13 cellular contexts compared by ENCODE assay signal in genomic region chr2:226903179-226903578, GRCh38.
DNase-seq lines count a peak whose midpoint lies in the region; ATAC-seq lines count a peak whose summit lies in the region.
"Had no signal": no experiment of that assay in that cellular context is flagged by ENCODE, and none has a peak within 500 bp of the region (broad histone marks: within the 10 kb centered on the region; RNA-seq: fewer than 3 reads in every experiment).

No MANE protein-coding gene starts in this region.

- DNase-seq in activated naive CD4-positive, alpha-beta T cell treated with anti-CD3 and anti-CD28 coated beads, Interleukin-2, amount 50 U/mL, for 72 hours (ENCODE audit: low spot score in 2 of 2): no peak
- DNase-seq in activated naive CD4-positive, alpha-beta T cell treated with anti-CD3 and anti-CD28 coated beads, Interleukin-2, amount 10 ng/mL, durations not matched to agents 7 days and 5 days: no peak
- DNase-seq in SJSA1 (ENCODE audit: low read depth in 1 of 2, low spot score in 2 of 2) (peak; percentile 35 to 54), fibroblast of gingiva (ENCODE audit: low read depth) (peak; percentile 84), NCI-H510A (lab: John Stamatoyannopoulos, UW) (no peak)
- DNase-seq in stimulated activated naive CD8-positive, alpha-beta T cell treated with anti-CD3 and anti-CD28 coated beads, Interleukin-15, Interleukin-2, amounts not matched to agents 100 U/mL and 50 U/mL, for 24 hours: peak; percentile 17
- no peak for DNase-seq in activated effector memory CD4-positive, alpha-beta T cell treated with anti-CD3 and anti-CD28 coated beads, Interleukin-2, amount 50 U/mL, for 16 hours
- DNase-seq: activated CD4-positive, alpha-beta T cell treated with anti-CD3 and anti-CD28 coated beads for 1 hour; NCI-H146; RPMI8226 had no signal

- peaks cover 0 to 4% of the 10 kb centered on the region in 2 donors for H3K9me3 Mint-ChIP-seq in activated naive CD4-positive, alpha-beta T cell treated with anti-CD3 and anti-CD28 coated beads, Interleukin-2, amount 50 U/mL, for 72 hours
- no peaks in the 10 kb centered on the region for H3K9me3 Mint-ChIP-seq in activated naive CD4-positive, alpha-beta T cell treated with anti-CD3 and anti-CD28 coated beads, Interleukin-2, amount 10 ng/mL, durations not matched to agents 7 days and 5 days

- peaks cover 14 to 16% of the 10 kb centered on the region in 2 donors for H3K36me3 Mint-ChIP-seq in activated naive CD4-positive, alpha-beta T cell treated with anti-CD3 and anti-CD28 coated beads, Interleukin-2, amount 50 U/mL, for 72 hours
- peaks cover 10% of the 10 kb centered on the region for H3K36me3 Mint-ChIP-seq in activated naive CD4-positive, alpha-beta T cell treated with anti-CD3 and anti-CD28 coated beads, Interleukin-2, amount 10 ng/mL, durations not matched to agents 7 days and 5 days

- peak overlapping the region in 1 of 2 donors; percentile 72 for H3K27ac Mint-ChIP-seq in activated naive CD4-positive, alpha-beta T cell treated with anti-CD3 and anti-CD28 coated beads, Interleukin-2, amount 50 U/mL, for 72 hours
- H3K27ac Mint-ChIP-seq in activated naive CD4-positive, alpha-beta T cell treated with anti-CD3 and anti-CD28 coated beads, Interleukin-2, amount 10 ng/mL, durations not matched to agents 7 days and 5 days: no peak overlapping the region

- H3K27me3 Mint-ChIP-seq in activated naive CD4-positive, alpha-beta T cell treated with anti-CD3 and anti-CD28 coated beads, Interleukin-2, amount 10 ng/mL, durations not matched to agents 7 days and 5 days: no peaks in the 10 kb centered on the region

- H3K4me3 Mint-ChIP-seq in activated naive CD4-positive, alpha-beta T cell treated with anti-CD3 and anti-CD28 coated beads, Interleukin-2, amount 10 ng/mL, durations not matched to agents 7 days and 5 days: no peak overlapping the region

- no peak overlapping the region for H3K4me3 ChIP-seq in SJSA1
- H3K4me3 ChIP-seq: ascending aorta, right atrium auricular region had no signal

- no peaks in the 10 kb centered on the region; the same call in 1 of the 2 replicates for H3K36me3 ChIP-seq in SJSA1
- H3K36me3 ChIP-seq: ascending aorta, right atrium auricular region had no signal

- CTCF ChIA-PET in activated naive CD4-positive, alpha-beta T cell treated with anti-CD3 and anti-CD28 coated beads, Interleukin-2, amount 10 ng/mL, durations not matched to agents 7 days and 5 days (lab: Charles Lee): no interaction called here

- peak overlapping the region; percentile 65 for H3K27ac ChIP-seq in SJSA1
- H3K27ac ChIP-seq: ascending aorta, right atrium auricular region had no signal

- no peaks in the 10 kb centered on the region for H3K27me3 ChIP-seq in SJSA1 (replicated peaks)
- H3K27me3 ChIP-seq: ascending aorta, right atrium auricular region had no signal

- peaks cover 22% of the 10 kb centered on the region for H3K4me1 ChIP-seq in SJSA1 (replicated peaks)
- H3K4me1 ChIP-seq: ascending aorta, right atrium auricular region had no signal

- no peaks in the 10 kb centered on the region for H3K9me3 ChIP-seq in SJSA1 (replicated peaks)
- H3K9me3 ChIP-seq: ascending aorta, right atrium auricular region had no signal

- peaks cover 28% of the 10 kb centered on the region for H3K4me1 Mint-ChIP-seq in activated naive CD4-positive, alpha-beta T cell treated with anti-CD3 and anti-CD28 coated beads, Interleukin-2, amount 10 ng/mL, durations not matched to agents 7 days and 5 days

- ATAC-seq in activated naive CD4-positive, alpha-beta T cell treated with anti-CD3 and anti-CD28 coated beads, Interleukin-2, amount 50 U/mL, for 72 hours: peak; percentile 77 to 82
- ATAC-seq in stimulated activated naive CD8-positive, alpha-beta T cell treated with anti-CD3 and anti-CD28 coated beads, Interleukin-15, Interleukin-2, amounts not matched to agents 100 U/mL and 50 U/mL, for 24 hours: peak; percentile 87
- no peak for ATAC-seq in GM18502 (IDR thresholded peaks at IDR 0.05; ENCODE audit: poor library complexity, unreplicated experiment)

Comparison
In these comparisons a context has a peak if more than half of its experiments do, and no peak if none do; other contexts are left out.
1. DNase-seq: peak in SJSA1 (2 of 2), fibroblast of gingiva (single experiment) and stimulated activated naive CD8-positive, alpha-beta T cell treated with anti-CD3 and anti-CD28 coated beads, Interleukin-15, Interleukin-2, amounts not matched to agents 100 U/mL and 50 U/mL, for 24 hours (single experiment); none in activated naive CD4-positive, alpha-beta T cell treated with anti-CD3 and anti-CD28 coated beads, Interleukin-2, amount 50 U/mL, for 72 hours (0 of 2), activated naive CD4-positive, alpha-beta T cell treated with anti-CD3 and anti-CD28 coated beads, Interleukin-2, amount 10 ng/mL, durations not matched to agents 7 days and 5 days (single experiment), activated effector memory CD4-positive, alpha-beta T cell treated with anti-CD3 and anti-CD28 coated beads, Interleukin-2, amount 50 U/mL, for 16 hours (single experiment) and NCI-H510A (single experiment).